Comparison of ENCODE assay signal across 26 cellular contexts in the genomic region with DNA sequence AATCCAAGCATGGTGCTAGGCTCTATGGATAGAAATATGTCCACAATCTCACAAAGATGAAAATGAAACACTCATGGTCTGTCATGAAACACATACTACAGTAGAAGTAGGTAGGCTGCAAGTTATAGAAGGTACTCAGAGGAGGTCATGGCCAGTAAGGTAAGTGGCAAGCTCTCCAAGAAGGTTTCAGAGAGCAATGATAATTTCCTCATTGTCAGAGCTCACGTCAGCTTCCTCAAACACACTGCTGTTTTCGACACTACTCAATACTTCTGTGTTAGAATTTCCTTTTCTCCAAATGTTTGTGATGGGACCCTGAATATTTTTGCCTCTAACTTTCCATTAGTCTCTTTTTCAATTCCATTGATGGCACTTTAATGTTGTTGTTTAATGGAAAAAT. TPM values are rescaled to one million over a fixed set of nuclear protein-coding genes. Genes with fewer than 3 reads are reported as not detected.
DNase-seq lines count a peak whose midpoint lies in the region; ATAC-seq and TF ChIP-seq lines count a peak whose summit lies in the region.
"Had no signal": no experiment of that assay in that cellular context is flagged by ENCODE, and none has a peak within 500 bp of the region (broad histone marks: within the 10 kb centered on the region; RNA-seq: fewer than 3 reads in every experiment).

No MANE protein-coding gene starts in this region.

- ATAC-seq in GM21717 (IDR thresholded peaks at IDR 0.05; ENCODE audit: unreplicated experiment) = peak; percentile 41
- ATAC-seq in memory B cell (ENCODE audit: low read depth) = peak; percentile 58
- no peak for ATAC-seq in activated T-cell treated with anti-CD3 and anti-CD28 coated beads, Interleukin-2, amount 50 U/mL, for 72 hours (replicated peaks in 1 of 2)
- ATAC-seq: left cardiac atrium had no signal

- peaks cover 16% of the 10 kb centered on the region for H3K9me3 Mint-ChIP-seq in memory B cell
- H3K9me3 Mint-ChIP-seq in activated T-cell treated with anti-CD3 and anti-CD28 coated beads, Interleukin-2, amount 50 U/mL, for 72 hours = peaks cover 15 to 19% of the 10 kb centered on the region in 2 donors

- intact Hi-C loops in breast epithelium (cut with DNase I; ENCODE audit: low total_unique reads) = no loop called here

- no peaks in the 10 kb centered on the region for H3K4me1 ChIP-seq in breast epithelium
- H3K4me1 ChIP-seq: ascending aorta had no signal

- no peak for TF ChIP-seq CTCF in GM12865 (IDR thresholded peaks at IDR 0.05; ENCODE audit: insufficient read depth, low read depth, low read length, missing control alignments)
- no peak for TF ChIP-seq CTCF in breast epithelium (IDR thresholded peaks at IDR 0.05)

- H3K4me3 ChIP-seq in GM12865 (ENCODE audit: low read depth, low read length) (no peak overlapping the region), breast epithelium (no peak overlapping the region)
- H3K4me3 ChIP-seq: ascending aorta, dorsolateral prefrontal cortex had no signal

- H3K36me3 ChIP-seq in breast epithelium = no peaks in the 10 kb centered on the region
- H3K36me3 ChIP-seq: ascending aorta had no signal

- TF ChIP-seq POLR2A in breast epithelium (IDR thresholded peaks at IDR 0.05) = no peak

- H3K27ac Mint-ChIP-seq in memory B cell = peak overlapping the region; percentile 93
- H3K27ac Mint-ChIP-seq in activated T-cell treated with anti-CD3 and anti-CD28 coated beads, Interleukin-2, amount 50 U/mL, for 72 hours = no peak overlapping the region
- H3K27ac Mint-ChIP-seq: activated CD4-positive, alpha-beta memory T cell treated with anti-CD3 and anti-CD28 coated beads for 36 hours had no signal

- DNase-seq in GM12865 (ENCODE audit: low read depth) (peak; percentile 40), SKM-1 treated with dmso at 0.1 percent for 144 hours (lab: John Stamatoyannopoulos, UW; ENCODE audit: unreplicated experiment) (peak; percentile 64), memory B cell (ENCODE audit: low spot score in 2 of 2) (no peak), breast epithelium (ENCODE audit: low spot score in 2 of 2) (no peak), MV-4-11 (lab: John Stamatoyannopoulos, UW) (no peak), iPS-NIHi7 (ENCODE audit: extremely low spot score) (no peak)
- DNase-seq in activated T-cell treated with anti-CD3 and anti-CD28 coated beads, Interleukin-2, amount 50 U/mL, for 72 hours = no peak
- DNase-seq: activated CD4-positive, alpha-beta memory T cell treated with anti-CD3 and anti-CD28 coated beads for 36 hours; activated gamma-delta T cell; activated T-cell treated with anti-CD3 and anti-CD28 coated beads for 4 hours; dorsolateral prefrontal cortex; H7; left cardiac atrium; mesenchymal stem cell; NCI-H1092; NCI-H1930; NCI-H226; stimulated activated CD4-positive, alpha-beta T cell treated with anti-CD3 and anti-CD28 coated beads, Interleukin-4, amount 100 ng/mL, for 4 hours; trophoblast cell had no signal

- H3K27ac ChIP-seq in breast epithelium = no peak overlapping the region
- H3K27ac ChIP-seq: ascending aorta, dorsolateral prefrontal cortex, KMS-11 had no signal

- H3K36me3 Mint-ChIP-seq in memory B cell = peaks cover 25% of the 10 kb centered on the region
- H3K36me3 Mint-ChIP-seq in activated T-cell treated with anti-CD3 and anti-CD28 coated beads, Interleukin-2, amount 50 U/mL, for 72 hours (ENCODE audit: insufficient read depth in 2 of 2) = peaks cover 22 to 34% of the 10 kb centered on the region in 2 donors

- no peaks in the 10 kb centered on the region for H3K27me3 ChIP-seq in breast epithelium
- H3K27me3 ChIP-seq: ascending aorta, dorsolateral prefrontal cortex had no signal

- peaks cover 3 to 7% of the 10 kb centered on the region in 2 donors for H3K9me3 ChIP-seq in breast epithelium
- H3K9me3 ChIP-seq: ascending aorta had no signal

- H3K4me3 Mint-ChIP-seq in memory B cell = peak overlapping the region; percentile 53
- no peak overlapping the region for H3K4me3 Mint-ChIP-seq in activated T-cell treated with anti-CD3 and anti-CD28 coated beads, Interleukin-2, amount 50 U/mL, for 72 hours
- H3K4me3 Mint-ChIP-seq: activated CD4-positive, alpha-beta memory T cell treated with anti-CD3 and anti-CD28 coated beads for 36 hours; central memory CD8-positive, alpha-beta T cell had no signal

- peaks cover 41% of the 10 kb centered on the region for H3K4me1 Mint-ChIP-seq in memory B cell
- H3K4me1 Mint-ChIP-seq in activated T-cell treated with anti-CD3 and anti-CD28 coated beads, Interleukin-2, amount 50 U/mL, for 72 hours (ENCODE audit: low read depth) = peaks cover 20% of the 10 kb centered on the region
- H3K4me1 Mint-ChIP-seq: central memory CD8-positive, alpha-beta T cell had no signal

- no peaks in the 10 kb centered on the region for H3K27me3 Mint-ChIP-seq in memory B cell
- no peaks in the 10 kb centered on the region for H3K27me3 Mint-ChIP-seq in activated T-cell treated with anti-CD3 and anti-CD28 coated beads, Interleukin-2, amount 50 U/mL, for 72 hours (ENCODE audit: low read depth)
- H3K27me3 Mint-ChIP-seq: activated CD4-positive, alpha-beta memory T cell treated with anti-CD3 and anti-CD28 coated beads for 36 hours; central memory CD8-positive, alpha-beta T cell had no signal

RNA-seq across cellular contexts. Expression of gene CCDC141, which starts 25.5 kb away (rescaled TPM):
- total RNA-seq in activated T-cell treated with anti-CD3 and anti-CD28 coated beads, Interleukin-2, amount 50 U/mL, for 72 hours = 1 to 10 TPM; 5.3 to 9.4 TPM
- 10 to 100 TPM in 1 of 3 donors, 1 to 10 TPM in 2; 1.3 to 11.7 (median 2.2) TPM for total RNA-seq in breast epithelium
- total RNA-seq: endothelial cell of umbilical vein, HT1080, SK-MEL-5 had no signal

Comparison
In these comparisons a context has a peak if more than half of its experiments do, and no peak if none do; other contexts are left out.
1. DNase-seq: peak in GM12865 (single experiment) and SKM-1 treated with dmso at 0.1 percent for 144 hours (single experiment); none in memory B cell (0 of 2), activated T-cell treated with anti-CD3 and anti-CD28 coated beads, Interleukin-2, amount 50 U/mL, for 72 hours (0 of 2), breast epithelium (0 of 2), MV-4-11 (single experiment) and iPS-NIHi7 (single experiment).
2. ATAC-seq: peak in GM21717 (single experiment) and memory B cell (single experiment); none in activated T-cell treated with anti-CD3 and anti-CD28 coated beads, Interleukin-2, amount 50 U/mL, for 72 hours (0 of 2).